In genomic region chr3:194306109-194306686, GRCh38 we compare ENCODE assay signal across 9 cellular contexts. TPM values are rescaled to one million over a fixed set of nuclear protein-coding genes. Genes with fewer than 3 reads are reported as not detected.
DNase-seq lines count a peak whose midpoint lies in the region; ATAC-seq, FAIRE-seq and TF ChIP-seq lines count a peak whose summit lies in the region.
"Had no signal": no experiment of that assay in that cellular context is flagged by ENCODE, and none has a peak within 500 bp of the region (broad histone marks: within the 10 kb centered on the region; RNA-seq: fewer than 3 reads in every experiment).

No MANE protein-coding gene starts in this region.

- TF ChIP-seq RAD21 in GM12878 (IDR thresholded peaks at IDR 0.05; ENCODE audit: insufficient read depth, low read depth, low read length) = no peak

- H3K9me3 ChIP-seq in GM12878 (replicated peaks; ENCODE audit: control insufficient read depth, insufficient read depth, low read length) (no peaks in the 10 kb centered on the region; the same call in 2 of the 3 replicates), breast epithelium (no peaks in the 10 kb centered on the region)

- H3K4me3 Mint-ChIP-seq in glutamatergic neuron (ENCODE audit: unreplicated experiment) = no peak overlapping the region

- TF ChIP-seq EP300 in GM12878 (IDR thresholded peaks at IDR 0.05; ENCODE audit: borderline replicate concordance in 1 of 2, control insufficient read depth in 1 of 2, low read depth in 2 of 2, low read length in 2 of 2) = no peak

- H3K27ac ChIP-seq in GM12878 (ENCODE audit: control insufficient read depth, insufficient read depth) (peak overlapping the region; percentile 75), breast epithelium (no peak overlapping the region)
- H3K27ac ChIP-seq: epithelial cell of prostate had no signal

- POLR2A ChIA-PET in GM12878 (lab: Charles Lee) = no interaction called here

- TF ChIP-seq CTCF in GM12878 (IDR thresholded peaks at IDR 0.05 in 2 of 3, conservative IDR thresholded peaks at IDR 0.05 in 1 of 3; ENCODE audit: control insufficient read depth in 2 of 3, extremely low read depth in 1 of 3, insufficient read depth in 1 of 3, low read depth in 3 of 3, low read length in 3 of 3) = no peak
- no peak for TF ChIP-seq CTCF in glutamatergic neuron (IDR thresholded peaks at IDR 0.05; ENCODE audit: partially characterized antibody, unreplicated experiment)
- no peak for TF ChIP-seq CTCF in breast epithelium (IDR thresholded peaks at IDR 0.05)

- no peaks in the 10 kb centered on the region for H3K9me3 Mint-ChIP-seq in glutamatergic neuron (ENCODE audit: unreplicated experiment)

- no peak overlapping the region for H3K27ac Mint-ChIP-seq in glutamatergic neuron (ENCODE audit: unreplicated experiment)

- H3K27me3 ChIP-seq in GM12878 (replicated peaks in 1 of 2; ENCODE audit: control insufficient read depth in 2 of 2, insufficient read depth in 2 of 2, low read length in 1 of 2) = no peaks in the 10 kb centered on the region
- H3K27me3 ChIP-seq in breast epithelium = no peaks in the 10 kb centered on the region

- TF ChIP-seq POLR2A in GM12878 (IDR thresholded peaks at IDR 0.05; ENCODE audit: low read depth, low read length) (no peak), breast epithelium (IDR thresholded peaks at IDR 0.05) (no peak)

- intact Hi-C loops in GM12878 (cut with micrococcal nuclease; ENCODE audit: unreplicated experiment) (loop anchor here (2.0 to 5.0 kb wide), 2 partner anchors 124 to 169 kb away; partner anchors contain the start of gene HES1), breast epithelium (cut with DNase I; ENCODE audit: low total_unique reads) (no loop called here)

- BruUV-seq in GM12878 (replicated peaks; lab: Mats Ljungman, UMichigan) = no TSS peak

- RAD21 ChIA-PET in GM12878 (lab: Charles Lee; ENCODE audit: unreplicated experiment) = interaction anchor here (0.9 to 1.9 kb wide), 6 partner anchors 10 to 613 kb away, joined by 3 to 11 read pairs (median 4); no protein-coding TSS in a partner anchor

- H3K4me1 ChIP-seq in GM12878 (ENCODE audit: control insufficient read depth, insufficient read depth, low read length) = peaks cover 46% of the 10 kb centered on the region
- no peaks in the 10 kb centered on the region for H3K4me1 ChIP-seq in breast epithelium

- H3K4me1 Mint-ChIP-seq in glutamatergic neuron (ENCODE audit: low read depth, unreplicated experiment) = peaks cover 13% of the 10 kb centered on the region

- no peak for FAIRE-seq in GM12878 (lab: Jason Lieb, UNC)

- H3K36me3 Mint-ChIP-seq in glutamatergic neuron (ENCODE audit: unreplicated experiment) = no peaks in the 10 kb centered on the region

- H2AFZ ChIP-seq in GM12878 (ENCODE audit: control insufficient read depth, low read depth, low read length) = peak overlapping the region; percentile 52

- in situ Hi-C loops in GM12878 (cut with MboI) = loop anchor here (5.0 kb wide), 1 partner anchor 169 kb away; the partner anchor contains the start of gene HES1

- SMC1A ChIA-PET in GM12878 (lab: Charles Lee; ENCODE audit: uncharacterized antibody, unreplicated experiment) = interaction anchor here (1.3 to 2.1 kb wide), 3 partner anchors 8 to 169 kb away, joined by 3 to 9 read pairs (median 4); no protein-coding TSS in a partner anchor

- peaks cover 2% of the 10 kb centered on the region for H3K27me3 Mint-ChIP-seq in glutamatergic neuron (ENCODE audit: unreplicated experiment)

- peak; percentile 56 for ATAC-seq in GM18907 (IDR thresholded peaks at IDR 0.05; ENCODE audit: unreplicated experiment)
- peak; percentile 25 for ATAC-seq in HG02852 (IDR thresholded peaks at IDR 0.05; ENCODE audit: unreplicated experiment)
- ATAC-seq in GM12878 = peak; percentile 74

- 0% methylated on average over 11 of the region's 11 CpGs for WGBS in GM12878 (ENCODE audit: insufficient coverage, insufficient replicate concordance, low lambda C conversion rate, missing lambda C conversion rate)

- H3K9ac ChIP-seq in GM12878 (ENCODE audit: control insufficient read depth, insufficient read depth, low read length) = peak overlapping the region; percentile 36

- H3K4me3 ChIP-seq in GM12878 (no peak overlapping the region; the same call in 1 of the 2 replicates), breast epithelium (no peak overlapping the region)

- peak overlapping the region; percentile 66 for H3K4me2 ChIP-seq in GM12878 (ENCODE audit: control insufficient read depth, insufficient read depth)

- CTCF ChIA-PET in GM12878 (lab: Yijun Ruan, JAX) = interaction anchor here (1.0 to 1.8 kb wide), 4 partner anchors 10 to 640 kb away, joined by 3 to 9 read pairs (median 3); no protein-coding TSS in a partner anchor

- H3K36me3 ChIP-seq in GM12878 (ENCODE audit: control insufficient read depth in 2 of 2, insufficient read depth in 2 of 2, low read length in 1 of 2) = no peaks in the 10 kb centered on the region
- H3K36me3 ChIP-seq in breast epithelium = no peaks in the 10 kb centered on the region

- H4K20me1 ChIP-seq in GM12878 (ENCODE audit: control insufficient read depth, insufficient read depth) = no peaks in the 10 kb centered on the region

- H3K79me2 ChIP-seq in GM12878 (ENCODE audit: control insufficient read depth, insufficient read depth, low read length) = no peaks in the 10 kb centered on the region

- DNase-seq in NCI-H69 (lab: John Stamatoyannopoulos, UW) = peak; percentile 80
- DNase-seq in GM12878 (ENCODE audit: low read depth, low spot score) = peak; percentile 61
- no peak for DNase-seq in glutamatergic neuron
- DNase-seq in breast epithelium (ENCODE audit: low spot score in 2 of 2) = no peak
- DNase-seq in kidney glomerular epithelial cell (lab: John Stamatoyannopoulos, UW) = no peak
- no peak for DNase-seq in occipital lobe (lab: John Stamatoyannopoulos, UW)

TF ChIP-seq in GM12878, 131 proteins besides CTCF, POLR2A, EP300 and RAD21:
- peak; percentile 54 for TF ChIP-seq NR2C1 (IDR thresholded peaks at IDR 0.05)
- TF ChIP-seq TCF12 (IDR thresholded peaks at IDR 0.05; ENCODE audit: low read depth, low read length) = peak; percentile 80
- TF ChIP-seq IKZF1 (conservative IDR thresholded peaks at IDR 0.05) = 0 out of 2 replicates have a peak, but pooled peaks have one; percentile 48
- TF ChIP-seq YY1 (IDR thresholded peaks at IDR 0.05; ENCODE audit: low read depth, low read length) = no peak
- TF ChIP-seq IKZF2 (IDR thresholded peaks at IDR 0.05) = peak in 1 of 2 experiments; percentile 35; a peak in 1 of 4 replicates
- peak; percentile 57 for TF ChIP-seq NR2C2 (IDR thresholded peaks at IDR 0.05; ENCODE audit: borderline replicate concordance, control insufficient read depth, insufficient read length, low read depth)
- TF ChIP-seq NFYA (IDR thresholded peaks at IDR 0.05; ENCODE audit: borderline replicate concordance, low read depth, low read length) = no peak
- TF ChIP-seq ATF7 (IDR thresholded peaks at IDR 0.05; ENCODE audit: low read depth) = peak; percentile 51; the same call in 1 of the 2 replicates
- peak; percentile 55 for TF ChIP-seq RUNX3 (IDR thresholded peaks at IDR 0.05; ENCODE audit: low read length)
- 0 out of 2 replicates have a peak, but pooled peaks have one; percentile 6 for TF ChIP-seq MTA2 (IDR thresholded peaks at IDR 0.05; ENCODE audit: low read depth)
- peak; percentile 17 for TF ChIP-seq SP1 (IDR thresholded peaks at IDR 0.05; ENCODE audit: low read depth, low read length)
- TF ChIP-seq GATAD2B (conservative IDR thresholded peaks at IDR 0.05; ENCODE audit: low read depth) = 0 out of 2 replicates have a peak, but pooled peaks have one; percentile 25
- TF ChIP-seq NR2F1 (conservative IDR thresholded peaks at IDR 0.05) = peak; percentile 49; the same call in 1 of the 2 replicates
- TF ChIP-seq ETV6 (conservative IDR thresholded peaks at IDR 0.05 in 1 of 2, IDR thresholded peaks at IDR 0.05 in 1 of 2; ENCODE audit: borderline replicate concordance in 1 of 2, low read depth in 1 of 2) = peak in 1 of 2 experiments; percentile 43; a peak in 1 of 4 replicates
- TF ChIP-seq CREM (IDR thresholded peaks at IDR 0.05; ENCODE audit: low read depth) = no peak
- peak; percentile 79 for TF ChIP-seq TCF3 (IDR thresholded peaks at IDR 0.05; ENCODE audit: borderline replicate concordance, insufficient read depth, low read depth, low read length)
- no peak for TF ChIP-seq LARP7 (IDR thresholded peaks at IDR 0.05)
- TF ChIP-seq BHLHE40 (IDR thresholded peaks at IDR 0.05; ENCODE audit: borderline replicate concordance in 1 of 2, low read depth in 2 of 2, low read length in 1 of 2) = 0 out of 4 replicates have a peak, but pooled peaks of 1 of the 2 experiments have one; percentile 6
- peak; percentile 72 for TF ChIP-seq EED (IDR thresholded peaks at IDR 0.05; ENCODE audit: low read depth)
- peak; percentile 28; the same call in 1 of the 2 replicates for TF ChIP-seq PAX5 (IDR thresholded peaks at IDR 0.05; ENCODE audit: borderline replicate concordance, low read depth, low read length)
- TF ChIP-seq MYC (IDR thresholded peaks at IDR 0.05; ENCODE audit: insufficient read depth, insufficient read length, insufficient replicate concordance, low read length, severe bottlenecking) = no peak
- 0 out of 2 replicates have a peak, but pooled peaks have one; percentile 19 for TF ChIP-seq HDGF (IDR thresholded peaks at IDR 0.05)

RNA-seq across cellular contexts. Expression of gene CPN2, which starts 44.9 kb away (rescaled TPM):
- total RNA-seq in GM12878 (2013; cell fraction: nucleolus; rRNA removed) = not detected in 2 replicates
- total RNA-seq in GM12878 (2014; rRNA removed) = not detected in 2 replicates
- total RNA-seq in GM12878 (2014; rRNA removed; fragmentation: Illumina TruSeq; extraction: Trizol) = not detected in 2 replicates
- 0.05 TPM in 1 of 2 replicates, not detected in the other for total RNA-seq in GM12878 (2021)
- polyA plus RNA-seq in GM12878 (2011; ENCODE audit: low read depth) = not detected
- not detected in 2 replicates for polyA plus RNA-seq in GM12878 (2011; rRNA removed)
- not detected in 2 replicates for polyA plus RNA-seq in GM12878 (2011; cell fraction: cytosol; rRNA removed)
- polyA plus RNA-seq in GM12878 (2011; cell fraction: nucleus; rRNA removed) = not detected in 2 replicates
- polyA plus RNA-seq in GM12878 (2012) = not detected in 2 replicates
- not detected in 2 replicates for polyA plus RNA-seq in GM12878 (2014; fragmentation: Illumina TruSeq; extraction: Trizol)
- polyA plus RNA-seq in GM12878 (2014; fragmentation: Nextera tagmentation; extraction: Ambion mirVana) = not detected
- not detected in 2 replicates for polyA plus RNA-seq in GM12878 (2014; rRNA removed)
- not detected for polyA plus RNA-seq in GM12878 (2016; fragmentation: Nextera tagmentation; extraction: Ambion mirVana)
- not detected in 2 replicates for polyA minus RNA-seq in GM12878 (2011; rRNA and poly(A)+ RNA removed)
- polyA minus RNA-seq in GM12878 (2011; cell fraction: cytosol; rRNA and poly(A)+ RNA removed) = not detected in 2 replicates
- not detected in 2 replicates for polyA minus RNA-seq in GM12878 (2011; cell fraction: nucleus; rRNA and poly(A)+ RNA removed)
- total RNA-seq in glutamatergic neuron (ENCODE audit: unreplicated experiment) = not detected
- total RNA-seq in breast epithelium = under 1 TPM in 1 of 3 donors, not detected in 2; 0.16 TPM
- total RNA-seq in occipital lobe = not detected

Comparison
In these comparisons a context has a peak if more than half of its experiments do, and no peak if none do; other contexts are left out.
1. DNase-seq: peak in NCI-H69 (single experiment) and GM12878 (single experiment); none in glutamatergic neuron (single experiment), breast epithelium (0 of 2), kidney glomerular epithelial cell (single experiment) and occipital lobe (single experiment).
2. Peak in every context shown above with its lines, with median percentiles within 50 percentile points of each other: ATAC-seq.